In the genomic region with DNA sequence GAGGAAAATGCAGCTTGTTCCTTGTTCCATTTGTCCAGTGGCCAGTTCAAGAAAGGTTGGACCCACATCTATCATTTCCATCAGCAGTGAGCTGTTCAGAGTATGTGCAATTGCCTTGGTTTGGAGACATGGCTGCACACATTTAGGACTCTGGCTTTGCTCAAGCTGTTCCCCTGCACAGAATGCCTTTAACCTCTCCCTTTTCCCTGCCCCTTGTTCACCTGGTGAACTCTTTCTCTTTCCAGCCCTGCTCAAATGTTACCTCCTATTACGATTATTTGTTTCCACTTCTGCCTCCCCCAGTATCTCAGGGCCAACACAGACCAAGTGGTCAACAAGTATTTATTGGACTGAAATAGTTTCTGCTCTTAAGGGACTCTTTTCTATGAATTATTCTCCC, we compare ENCODE assay signal across 2 cellular contexts.
TF ChIP-seq lines count a peak whose summit lies in the region.

No MANE protein-coding gene starts in this region.

TF ChIP-seq in liver, 16 proteins besides CTCF, POLR2A, EP300 and RAD21 (continued from another document):
- TF ChIP-seq, protein P1, sequence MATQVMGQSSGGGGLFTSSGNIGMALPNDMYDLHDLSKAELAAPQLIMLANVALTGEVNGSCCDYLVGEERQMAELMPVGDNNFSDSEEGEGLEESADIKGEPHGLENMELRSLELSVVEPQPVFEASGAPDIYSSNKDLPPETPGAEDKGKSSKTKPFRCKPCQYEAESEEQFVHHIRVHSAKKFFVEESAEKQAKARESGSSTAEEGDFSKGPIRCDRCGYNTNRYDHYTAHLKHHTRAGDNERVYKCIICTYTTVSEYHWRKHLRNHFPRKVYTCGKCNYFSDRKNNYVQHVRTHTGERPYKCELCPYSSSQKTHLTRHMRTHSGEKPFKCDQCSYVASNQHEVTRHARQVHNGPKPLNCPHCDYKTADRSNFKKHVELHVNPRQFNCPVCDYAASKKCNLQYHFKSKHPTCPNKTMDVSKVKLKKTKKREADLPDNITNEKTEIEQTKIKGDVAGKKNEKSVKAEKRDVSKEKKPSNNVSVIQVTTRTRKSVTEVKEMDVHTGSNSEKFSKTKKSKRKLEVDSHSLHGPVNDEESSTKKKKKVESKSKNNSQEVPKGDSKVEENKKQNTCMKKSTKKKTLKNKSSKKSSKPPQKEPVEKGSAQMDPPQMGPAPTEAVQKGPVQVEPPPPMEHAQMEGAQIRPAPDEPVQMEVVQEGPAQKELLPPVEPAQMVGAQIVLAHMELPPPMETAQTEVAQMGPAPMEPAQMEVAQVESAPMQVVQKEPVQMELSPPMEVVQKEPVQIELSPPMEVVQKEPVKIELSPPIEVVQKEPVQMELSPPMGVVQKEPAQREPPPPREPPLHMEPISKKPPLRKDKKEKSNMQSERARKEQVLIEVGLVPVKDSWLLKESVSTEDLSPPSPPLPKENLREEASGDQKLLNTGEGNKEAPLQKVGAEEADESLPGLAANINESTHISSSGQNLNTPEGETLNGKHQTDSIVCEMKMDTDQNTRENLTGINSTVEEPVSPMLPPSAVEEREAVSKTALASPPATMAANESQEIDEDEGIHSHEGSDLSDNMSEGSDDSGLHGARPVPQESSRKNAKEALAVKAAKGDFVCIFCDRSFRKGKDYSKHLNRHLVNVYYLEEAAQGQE (IDR thresholded peaks at IDR 0.05): no peak
- peak; percentile 19 to 39 for TF ChIP-seq HNF4A (conservative IDR thresholded peaks at IDR 0.05)

TF ChIP-seq in HepG2, 621 proteins besides CTCF, POLR2A, EP300 and RAD21 (continued from another document):
- TF ChIP-seq, protein P2, sequence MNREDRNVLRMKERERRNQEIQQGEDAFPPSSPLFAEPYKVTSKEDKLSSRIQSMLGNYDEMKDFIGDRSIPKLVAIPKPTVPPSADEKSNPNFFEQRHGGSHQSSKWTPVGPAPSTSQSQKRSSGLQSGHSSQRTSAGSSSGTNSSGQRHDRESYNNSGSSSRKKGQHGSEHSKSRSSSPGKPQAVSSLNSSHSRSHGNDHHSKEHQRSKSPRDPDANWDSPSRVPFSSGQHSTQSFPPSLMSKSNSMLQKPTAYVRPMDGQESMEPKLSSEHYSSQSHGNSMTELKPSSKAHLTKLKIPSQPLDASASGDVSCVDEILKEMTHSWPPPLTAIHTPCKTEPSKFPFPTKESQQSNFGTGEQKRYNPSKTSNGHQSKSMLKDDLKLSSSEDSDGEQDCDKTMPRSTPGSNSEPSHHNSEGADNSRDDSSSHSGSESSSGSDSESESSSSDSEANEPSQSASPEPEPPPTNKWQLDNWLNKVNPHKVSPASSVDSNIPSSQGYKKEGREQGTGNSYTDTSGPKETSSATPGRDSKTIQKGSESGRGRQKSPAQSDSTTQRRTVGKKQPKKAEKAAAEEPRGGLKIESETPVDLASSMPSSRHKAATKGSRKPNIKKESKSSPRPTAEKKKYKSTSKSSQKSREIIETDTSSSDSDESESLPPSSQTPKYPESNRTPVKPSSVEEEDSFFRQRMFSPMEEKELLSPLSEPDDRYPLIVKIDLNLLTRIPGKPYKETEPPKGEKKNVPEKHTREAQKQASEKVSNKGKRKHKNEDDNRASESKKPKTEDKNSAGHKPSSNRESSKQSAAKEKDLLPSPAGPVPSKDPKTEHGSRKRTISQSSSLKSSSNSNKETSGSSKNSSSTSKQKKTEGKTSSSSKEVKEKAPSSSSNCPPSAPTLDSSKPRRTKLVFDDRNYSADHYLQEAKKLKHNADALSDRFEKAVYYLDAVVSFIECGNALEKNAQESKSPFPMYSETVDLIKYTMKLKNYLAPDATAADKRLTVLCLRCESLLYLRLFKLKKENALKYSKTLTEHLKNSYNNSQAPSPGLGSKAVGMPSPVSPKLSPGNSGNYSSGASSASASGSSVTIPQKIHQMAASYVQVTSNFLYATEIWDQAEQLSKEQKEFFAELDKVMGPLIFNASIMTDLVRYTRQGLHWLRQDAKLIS (CRISPR knock-in tag; IDR thresholded peaks at IDR 0.05): no peak
